In the genomic region with DNA sequence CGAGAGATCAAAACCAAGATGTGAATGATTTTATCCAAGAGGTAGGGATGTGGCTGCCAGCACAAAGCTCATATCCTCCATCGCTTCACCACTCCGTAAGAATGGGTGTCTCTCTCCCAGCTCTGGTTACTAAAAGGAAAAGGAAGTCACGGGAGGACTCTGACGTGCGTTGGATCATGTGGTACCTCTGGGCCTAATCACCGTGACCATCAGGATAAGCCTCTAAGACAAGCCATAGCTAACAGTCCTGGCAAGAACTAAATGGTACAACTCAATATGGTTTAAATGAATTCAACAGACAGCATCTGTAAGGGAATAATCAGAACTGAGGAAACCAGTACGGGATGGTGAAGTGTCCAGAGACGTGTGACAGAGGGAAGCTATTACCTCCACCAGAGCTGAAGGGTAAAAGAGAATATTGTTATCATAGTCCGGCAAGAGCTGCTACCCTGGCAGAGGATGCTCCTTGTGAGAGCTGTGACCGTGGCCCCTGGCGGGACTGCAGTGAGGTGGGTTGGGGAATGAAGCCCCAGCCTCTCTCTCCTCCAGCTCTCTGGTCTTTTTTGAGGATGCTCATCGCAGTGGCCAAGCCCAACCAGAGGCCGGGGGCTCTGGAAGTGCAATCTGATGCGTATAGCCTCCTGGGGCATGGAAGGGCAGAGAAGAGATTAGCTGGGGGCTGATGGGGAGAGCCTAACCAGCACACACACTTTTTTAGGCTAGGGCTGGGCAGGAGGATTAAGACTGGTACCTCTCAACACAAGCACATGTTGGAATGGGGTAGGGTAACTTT, we compare ENCODE assay signal across 2 cellular contexts.
TF ChIP-seq lines count a peak whose summit lies in the region.

No MANE protein-coding gene starts in this region.

TF ChIP-seq in GM23338, 12 proteins besides CTCF, POLR2A, EP300 and RAD21 (continues in another document):
- TF ChIP-seq EZH2 (IDR thresholded peaks at IDR 0.05; ENCODE audit: low read depth, unreplicated experiment): no peak
- no peak for TF ChIP-seq STAT1 (IDR thresholded peaks at IDR 0.05; ENCODE audit: unreplicated experiment)
- TF ChIP-seq JUNB (IDR thresholded peaks at IDR 0.05; ENCODE audit: unreplicated experiment): no peak
- TF ChIP-seq ZNF114 (CRISPR knock-in tag; IDR thresholded peaks at IDR 0.05): no peak
- TF ChIP-seq CREB1 (CRISPR knock-in tag; IDR thresholded peaks at IDR 0.05; ENCODE audit: low read depth): no peak
- TF ChIP-seq, protein P1, sequence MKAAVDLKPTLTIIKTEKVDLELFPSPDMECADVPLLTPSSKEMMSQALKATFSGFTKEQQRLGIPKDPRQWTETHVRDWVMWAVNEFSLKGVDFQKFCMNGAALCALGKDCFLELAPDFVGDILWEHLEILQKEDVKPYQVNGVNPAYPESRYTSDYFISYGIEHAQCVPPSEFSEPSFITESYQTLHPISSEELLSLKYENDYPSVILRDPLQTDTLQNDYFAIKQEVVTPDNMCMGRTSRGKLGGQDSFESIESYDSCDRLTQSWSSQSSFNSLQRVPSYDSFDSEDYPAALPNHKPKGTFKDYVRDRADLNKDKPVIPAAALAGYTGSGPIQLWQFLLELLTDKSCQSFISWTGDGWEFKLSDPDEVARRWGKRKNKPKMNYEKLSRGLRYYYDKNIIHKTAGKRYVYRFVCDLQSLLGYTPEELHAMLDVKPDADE (IDR thresholded peaks at IDR 0.05): no peak
- no peak for TF ChIP-seq ZNF331 (CRISPR knock-in tag; IDR thresholded peaks at IDR 0.05; ENCODE audit: low read depth)
- TF ChIP-seq POLR2AphosphoS5 (IDR thresholded peaks at IDR 0.05; ENCODE audit: low read depth): no peak
- TF ChIP-seq ZNF462 (CRISPR knock-in tag; IDR thresholded peaks at IDR 0.05): no peak

TF ChIP-seq in endothelial cell of umbilical vein, 7 proteins besides CTCF, POLR2A, EP300 and RAD21:
- TF ChIP-seq, protein P2, sequence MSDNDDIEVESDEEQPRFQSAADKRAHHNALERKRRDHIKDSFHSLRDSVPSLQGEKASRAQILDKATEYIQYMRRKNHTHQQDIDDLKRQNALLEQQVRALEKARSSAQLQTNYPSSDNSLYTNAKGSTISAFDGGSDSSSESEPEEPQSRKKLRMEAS (IDR thresholded peaks at IDR 0.05; ENCODE audit: insufficient read depth, insufficient read length): no peak
- TF ChIP-seq GATA2 (IDR thresholded peaks at IDR 0.05; ENCODE audit: insufficient read depth, insufficient read length, low read depth, low read length): no peak
- TF ChIP-seq MYC (IDR thresholded peaks at IDR 0.05; ENCODE audit: low read depth, low read length): no peak
- TF ChIP-seq POLR2AphosphoS5 (IDR thresholded peaks at IDR 0.05; ENCODE audit: insufficient read depth, low read depth, low read length): no peak
- no peak for TF ChIP-seq JUN (IDR thresholded peaks at IDR 0.05; ENCODE audit: borderline replicate concordance, insufficient read depth, insufficient read length, low read depth)
- TF ChIP-seq FOS (IDR thresholded peaks at IDR 0.05; ENCODE audit: borderline replicate concordance, insufficient read depth, low read length): no peak
- TF ChIP-seq EZH2 (IDR thresholded peaks at IDR 0.05; ENCODE audit: borderline replicate concordance, low read depth, low read length, severe bottlenecking): no peak
TF ChIP-seq in endothelial cell of umbilical vein: peak in this region for 0.
